In the genomic region with DNA sequence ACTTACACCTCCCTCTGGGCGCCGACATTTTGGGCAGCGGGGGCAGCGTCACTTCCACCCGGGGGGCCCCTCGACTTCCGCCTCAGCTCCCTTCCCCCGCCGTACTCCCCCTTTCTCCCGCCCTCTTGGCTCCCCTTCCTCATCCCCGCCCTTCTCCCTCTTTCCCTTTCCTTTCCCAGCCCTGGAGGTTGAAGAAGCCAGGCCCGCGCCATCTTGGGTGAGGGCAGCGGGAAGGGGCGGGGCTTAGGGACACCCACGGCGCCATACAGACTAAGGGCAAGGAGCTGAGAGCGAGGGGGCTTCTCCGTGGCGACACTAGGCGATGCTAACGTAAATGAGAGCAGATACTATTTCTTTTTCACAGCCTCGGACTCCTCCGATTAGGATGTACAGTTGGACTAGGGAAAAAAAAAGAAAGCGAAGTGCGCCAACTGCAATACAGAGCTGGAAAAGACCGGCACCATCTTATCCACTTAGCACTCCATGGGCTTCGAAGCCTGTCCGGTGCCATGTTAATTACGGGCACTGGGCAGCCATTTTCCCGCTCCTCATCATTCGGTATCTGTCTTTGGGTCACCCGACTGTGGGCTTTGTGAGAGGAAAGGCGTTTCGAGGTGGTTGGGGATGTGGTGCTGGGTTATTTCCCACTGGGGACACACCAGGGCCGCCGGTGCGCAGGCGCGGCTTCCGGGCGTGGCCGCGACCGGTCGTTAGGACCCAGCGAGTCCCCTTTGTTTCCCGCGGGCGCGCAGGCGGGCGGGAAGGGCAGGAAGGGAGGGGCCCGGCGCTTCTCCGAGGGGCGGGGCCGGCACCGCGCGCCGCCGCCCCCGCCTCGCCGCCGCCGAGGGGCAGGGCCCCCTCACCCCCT, we compare ENCODE assay signal across 1 cellular context.
TF ChIP-seq lines count a peak whose summit lies in the region.

A gene with protein sequence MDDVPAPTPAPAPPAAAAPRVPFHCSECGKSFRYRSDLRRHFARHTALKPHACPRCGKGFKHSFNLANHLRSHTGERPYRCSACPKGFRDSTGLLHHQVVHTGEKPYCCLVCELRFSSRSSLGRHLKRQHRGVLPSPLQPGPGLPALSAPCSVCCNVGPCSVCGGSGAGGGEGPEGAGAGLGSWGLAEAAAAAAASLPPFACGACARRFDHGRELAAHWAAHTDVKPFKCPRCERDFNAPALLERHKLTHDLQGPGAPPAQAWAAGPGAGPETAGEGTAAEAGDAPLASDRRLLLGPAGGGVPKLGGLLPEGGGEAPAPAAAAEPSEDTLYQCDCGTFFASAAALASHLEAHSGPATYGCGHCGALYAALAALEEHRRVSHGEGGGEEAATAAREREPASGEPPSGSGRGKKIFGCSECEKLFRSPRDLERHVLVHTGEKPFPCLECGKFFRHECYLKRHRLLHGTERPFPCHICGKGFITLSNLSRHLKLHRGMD (minus strand): TSS at position 50 of the 868 bp plus-strand sequence. CDS start 1,652 bp downstream, outside the sequence.
A gene with protein sequence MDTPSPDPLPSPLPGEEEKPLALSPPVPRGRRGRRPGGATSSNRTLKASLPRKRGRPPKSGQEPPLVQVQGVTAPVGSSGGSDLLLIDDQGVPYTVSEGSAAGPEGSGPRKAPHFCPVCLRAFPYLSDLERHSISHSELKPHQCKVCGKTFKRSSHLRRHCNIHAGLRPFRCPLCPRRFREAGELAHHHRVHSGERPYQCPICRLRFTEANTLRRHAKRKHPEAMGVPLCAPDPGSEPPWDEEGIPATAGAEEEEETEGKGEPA (plus strand): TSS at position 821 of the 868 bp plus-strand sequence. CDS start 1,825 bp downstream, outside the sequence.

TF ChIP-seq in K562, 482 proteins besides CTCF, POLR2A, EP300 and RAD21 (continued from another document and continues in another):
- TF ChIP-seq, protein P1, sequence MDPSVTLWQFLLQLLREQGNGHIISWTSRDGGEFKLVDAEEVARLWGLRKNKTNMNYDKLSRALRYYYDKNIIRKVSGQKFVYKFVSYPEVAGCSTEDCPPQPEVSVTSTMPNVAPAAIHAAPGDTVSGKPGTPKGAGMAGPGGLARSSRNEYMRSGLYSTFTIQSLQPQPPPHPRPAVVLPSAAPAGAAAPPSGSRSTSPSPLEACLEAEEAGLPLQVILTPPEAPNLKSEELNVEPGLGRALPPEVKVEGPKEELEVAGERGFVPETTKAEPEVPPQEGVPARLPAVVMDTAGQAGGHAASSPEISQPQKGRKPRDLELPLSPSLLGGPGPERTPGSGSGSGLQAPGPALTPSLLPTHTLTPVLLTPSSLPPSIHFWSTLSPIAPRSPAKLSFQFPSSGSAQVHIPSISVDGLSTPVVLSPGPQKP (CRISPR knock-in tag; IDR thresholded peaks at IDR 0.05), result no peak
- TF ChIP-seq CBX3 (IDR thresholded peaks at IDR 0.05; ENCODE audit: borderline replicate concordance in 1 of 2, low read length in 2 of 2), result no peak
- TF ChIP-seq, protein P2, sequence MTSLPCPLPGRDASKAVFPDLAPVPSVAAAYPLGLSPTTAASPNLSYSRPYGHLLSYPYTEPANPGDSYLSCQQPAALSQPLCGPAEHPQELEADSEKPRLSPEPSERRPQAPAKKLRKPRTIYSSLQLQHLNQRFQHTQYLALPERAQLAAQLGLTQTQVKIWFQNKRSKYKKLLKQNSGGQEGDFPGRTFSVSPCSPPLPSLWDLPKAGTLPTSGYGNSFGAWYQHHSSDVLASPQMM (CRISPR knock-in tag; IDR thresholded peaks at IDR 0.05), result no peak
- TF ChIP-seq PCBP2 (IDR thresholded peaks at IDR 0.05; ENCODE audit: low read depth, low read length, poor library complexity, severe bottlenecking), result no peak
- no peak for TF ChIP-seq ZFP30 (CRISPR knock-in tag; IDR thresholded peaks at IDR 0.05; ENCODE audit: borderline replicate concordance)
- TF ChIP-seq SMC3 (conservative IDR thresholded peaks at IDR 0.05; ENCODE audit: insufficient read depth, low read depth, low read length), result no peak
- TF ChIP-seq ZNF507 (tag; conservative IDR thresholded peaks at IDR 0.05), result no peak
- peak; percentile 20; the same call in 1 of the 2 replicates for TF ChIP-seq ARID1B (IDR thresholded peaks at IDR 0.05)
- no peak for TF ChIP-seq ZNF354B (CRISPR knock-in tag; IDR thresholded peaks at IDR 0.05)
- TF ChIP-seq NCOR1 (IDR thresholded peaks at IDR 0.05), result peak; percentile 52
- TF ChIP-seq, protein P3, sequence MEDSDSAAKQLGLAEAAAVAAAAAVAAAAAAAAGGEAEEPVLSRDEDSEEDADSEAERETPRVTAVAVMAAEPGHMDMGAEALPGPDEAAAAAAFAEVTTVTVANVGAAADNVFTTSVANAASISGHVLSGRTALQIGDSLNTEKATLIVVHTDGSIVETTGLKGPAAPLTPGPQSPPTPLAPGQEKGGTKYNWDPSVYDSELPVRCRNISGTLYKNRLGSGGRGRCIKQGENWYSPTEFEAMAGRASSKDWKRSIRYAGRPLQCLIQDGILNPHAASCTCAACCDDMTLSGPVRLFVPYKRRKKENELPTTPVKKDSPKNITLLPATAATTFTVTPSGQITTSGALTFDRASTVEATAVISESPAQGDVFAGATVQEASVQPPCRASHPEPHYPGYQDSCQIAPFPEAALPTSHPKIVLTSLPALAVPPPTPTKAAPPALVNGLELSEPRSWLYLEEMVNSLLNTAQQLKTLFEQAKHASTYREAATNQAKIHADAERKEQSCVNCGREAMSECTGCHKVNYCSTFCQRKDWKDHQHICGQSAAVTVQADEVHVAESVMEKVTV (CRISPR knock-in tag; IDR thresholded peaks at IDR 0.05), result no peak
- TF ChIP-seq, protein P4, sequence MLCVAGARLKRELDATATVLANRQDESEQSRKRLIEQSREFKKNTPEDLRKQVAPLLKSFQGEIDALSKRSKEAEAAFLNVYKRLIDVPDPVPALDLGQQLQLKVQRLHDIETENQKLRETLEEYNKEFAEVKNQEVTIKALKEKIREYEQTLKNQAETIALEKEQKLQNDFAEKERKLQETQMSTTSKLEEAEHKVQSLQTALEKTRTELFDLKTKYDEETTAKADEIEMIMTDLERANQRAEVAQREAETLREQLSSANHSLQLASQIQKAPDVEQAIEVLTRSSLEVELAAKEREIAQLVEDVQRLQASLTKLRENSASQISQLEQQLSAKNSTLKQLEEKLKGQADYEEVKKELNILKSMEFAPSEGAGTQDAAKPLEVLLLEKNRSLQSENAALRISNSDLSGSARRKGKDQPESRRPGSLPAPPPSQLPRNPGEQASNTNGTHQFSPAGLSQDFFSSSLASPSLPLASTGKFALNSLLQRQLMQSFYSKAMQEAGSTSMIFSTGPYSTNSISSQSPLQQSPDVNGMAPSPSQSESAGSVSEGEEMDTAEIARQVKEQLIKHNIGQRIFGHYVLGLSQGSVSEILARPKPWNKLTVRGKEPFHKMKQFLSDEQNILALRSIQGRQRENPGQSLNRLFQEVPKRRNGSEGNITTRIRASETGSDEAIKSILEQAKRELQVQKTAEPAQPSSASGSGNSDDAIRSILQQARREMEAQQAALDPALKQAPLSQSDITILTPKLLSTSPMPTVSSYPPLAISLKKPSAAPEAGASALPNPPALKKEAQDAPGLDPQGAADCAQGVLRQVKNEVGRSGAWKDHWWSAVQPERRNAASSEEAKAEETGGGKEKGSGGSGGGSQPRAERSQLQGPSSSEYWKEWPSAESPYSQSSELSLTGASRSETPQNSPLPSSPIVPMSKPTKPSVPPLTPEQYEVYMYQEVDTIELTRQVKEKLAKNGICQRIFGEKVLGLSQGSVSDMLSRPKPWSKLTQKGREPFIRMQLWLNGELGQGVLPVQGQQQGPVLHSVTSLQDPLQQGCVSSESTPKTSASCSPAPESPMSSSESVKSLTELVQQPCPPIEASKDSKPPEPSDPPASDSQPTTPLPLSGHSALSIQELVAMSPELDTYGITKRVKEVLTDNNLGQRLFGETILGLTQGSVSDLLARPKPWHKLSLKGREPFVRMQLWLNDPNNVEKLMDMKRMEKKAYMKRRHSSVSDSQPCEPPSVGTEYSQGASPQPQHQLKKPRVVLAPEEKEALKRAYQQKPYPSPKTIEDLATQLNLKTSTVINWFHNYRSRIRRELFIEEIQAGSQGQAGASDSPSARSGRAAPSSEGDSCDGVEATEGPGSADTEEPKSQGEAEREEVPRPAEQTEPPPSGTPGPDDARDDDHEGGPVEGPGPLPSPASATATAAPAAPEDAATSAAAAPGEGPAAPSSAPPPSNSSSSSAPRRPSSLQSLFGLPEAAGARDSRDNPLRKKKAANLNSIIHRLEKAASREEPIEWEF (CRISPR knock-in tag; IDR thresholded peaks at IDR 0.05), result no peak
- no peak for TF ChIP-seq COPS2 (conservative IDR thresholded peaks at IDR 0.05)
- peak; percentile 34; the same call in 1 of the 2 replicates for TF ChIP-seq ZNF134 (CRISPR knock-in tag; conservative IDR thresholded peaks at IDR 0.05)
- no peak for TF ChIP-seq MAFG (tag; conservative IDR thresholded peaks at IDR 0.05)
- TF ChIP-seq ZNF717 (CRISPR knock-in tag; IDR thresholded peaks at IDR 0.05), result no peak
- TF ChIP-seq CTBP1 (IDR thresholded peaks at IDR 0.05; ENCODE audit: borderline replicate concordance), result peak; percentile 51
- no peak for TF ChIP-seq EWSR1 (IDR thresholded peaks at IDR 0.05; ENCODE audit: borderline replicate concordance, low read depth, partially characterized antibody)
- TF ChIP-seq ZKSCAN1 (IDR thresholded peaks at IDR 0.05; ENCODE audit: low read depth, low read length), result peak; percentile 12; the same call in 1 of the 2 replicates
- no peak for TF ChIP-seq U2AF2 (optimal IDR thresholded peaks at IDR 0.05; ENCODE audit: low read depth, low read length)
- no peak for TF ChIP-seq ASH1L (IDR thresholded peaks at IDR 0.05; ENCODE audit: borderline replicate concordance, low read depth, partially characterized antibody)
- TF ChIP-seq, protein P5, sequence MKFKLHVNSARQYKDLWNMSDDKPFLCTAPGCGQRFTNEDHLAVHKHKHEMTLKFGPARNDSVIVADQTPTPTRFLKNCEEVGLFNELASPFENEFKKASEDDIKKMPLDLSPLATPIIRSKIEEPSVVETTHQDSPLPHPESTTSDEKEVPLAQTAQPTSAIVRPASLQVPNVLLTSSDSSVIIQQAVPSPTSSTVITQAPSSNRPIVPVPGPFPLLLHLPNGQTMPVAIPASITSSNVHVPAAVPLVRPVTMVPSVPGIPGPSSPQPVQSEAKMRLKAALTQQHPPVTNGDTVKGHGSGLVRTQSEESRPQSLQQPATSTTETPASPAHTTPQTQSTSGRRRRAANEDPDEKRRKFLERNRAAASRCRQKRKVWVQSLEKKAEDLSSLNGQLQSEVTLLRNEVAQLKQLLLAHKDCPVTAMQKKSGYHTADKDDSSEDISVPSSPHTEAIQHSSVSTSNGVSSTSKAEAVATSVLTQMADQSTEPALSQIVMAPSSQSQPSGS (CRISPR knock-in tag; IDR thresholded peaks at IDR 0.05), result no peak
- no peak for TF ChIP-seq RBM22 (IDR thresholded peaks at IDR 0.05; ENCODE audit: low read depth, low read length, poor library complexity, severe bottlenecking)
- TF ChIP-seq ZNF699 (CRISPR knock-in tag; IDR thresholded peaks at IDR 0.05; ENCODE audit: insufficient replicate concordance), result no peak
- TF ChIP-seq PURB (CRISPR knock-in tag; IDR thresholded peaks at IDR 0.05; ENCODE audit: low read depth), result no peak
- TF ChIP-seq BRCA1 (IDR thresholded peaks at IDR 0.05), result no peak
- TF ChIP-seq BRCA1 (CRISPR knock-in tag; IDR thresholded peaks at IDR 0.05), result no peak
- TF ChIP-seq PTRF (tag; IDR thresholded peaks at IDR 0.05), result no peak
- TF ChIP-seq POLR2AphosphoS2 (IDR thresholded peaks at IDR 0.05; ENCODE audit: low read length), result no peak
- TF ChIP-seq ZNF384 (IDR thresholded peaks at IDR 0.05; ENCODE audit: low read depth, low read length), result peak; percentile 15; the same call in 1 of the 2 replicates
- peak; percentile 54; the same call in 1 of the 2 replicates for TF ChIP-seq MTA3 (IDR thresholded peaks at IDR 0.05; ENCODE audit: borderline replicate concordance)
- no peak for TF ChIP-seq CREBBP (IDR thresholded peaks at IDR 0.05; ENCODE audit: low read depth, low read length)
- 0 out of 2 replicates have a peak, but pooled peaks have one; percentile 84 for TF ChIP-seq ERF (CRISPR knock-in tag; IDR thresholded peaks at IDR 0.05)
- no peak for TF ChIP-seq TCFL5 (CRISPR knock-in tag; conservative IDR thresholded peaks at IDR 0.05)
